In genomic region chr19:38888876-38889275, GRCh38 we compare ENCODE assay signal across 25 cellular contexts. TPM values are rescaled to one million over a fixed set of nuclear protein-coding genes. Genes with fewer than 3 reads are reported as not detected.
"Had no signal": no experiment of that assay in that cellular context is flagged by ENCODE, and none has a peak within 500 bp of the region (broad histone marks: within the 10 kb centered on the region; RNA-seq: fewer than 3 reads in every experiment).

No MANE protein-coding gene starts in this region.

- ATAC-seq: activated CD8-positive, alpha-beta memory T cell treated with anti-CD3 and anti-CD28 coated beads, Interleukin-2, amount 10 ng/mL, durations not matched to agents 7 days and 5 days; activated T-helper 17 cell treated with anti-CD3 and anti-CD28 coated beads, Interleukin-2, amount 50 U/mL, for 72 hours had no signal

- H3K4me1 ChIP-seq: Peyer's patch had no signal

- DNase-seq: activated B cell treated with CpG ODN at 0.5 μM for 24 hours; activated CD4-positive, alpha-beta T cell treated with anti-CD3 and anti-CD28 coated beads for 1 hour; activated CD4-positive, alpha-beta T cell treated with anti-CD3 and anti-CD28 coated beads, Interleukin-2, amount 10 ng/mL, durations not matched to agents 24 days and 14 days; activated CD4-positive, alpha-beta T cell treated with anti-CD3 and anti-CD28 coated beads, Interleukin-2, amount 50 U/mL, for 48 hours; activated CD8-positive, alpha-beta memory T cell treated with anti-CD3 and anti-CD28 coated beads, Interleukin-2, amount 10 ng/mL, durations not matched to agents 7 days and 5 days; activated gamma-delta T cell; activated naive CD4-positive, alpha-beta T cell treated with anti-CD3 and anti-CD28 coated beads, Interleukin-2, amount 10 ng/mL, durations not matched to agents 7 days and 5 days; activated naive CD8-positive, alpha-beta T cell treated with anti-CD3 and anti-CD28 coated beads for 36 hours; activated T-cell treated with anti-CD3 and anti-CD28 coated beads, Interleukin-2, amount 50 U/mL, for 48 hours; brain microvascular endothelial cell; MG63; MV-4-11; NCI-H1105; NCI-H1436; NCI-H187; NCI-H2081 treated with DMSO at 0.1 percent for 48 hours; NCI-H446; NCI-H524; Peyer's patch; SHP77 treated with DMSO at 0.1 percent for 48 hours; T1000 had no signal

- H3K27ac ChIP-seq: brain microvascular endothelial cell, cardiac muscle cell, KMS-11, Peyer's patch had no signal

- H3K36me3 ChIP-seq: cardiac muscle cell had no signal

- H3K9me3 ChIP-seq: MG63, Peyer's patch had no signal

- H3K4me3 ChIP-seq: cardiac muscle cell, MG63, Peyer's patch had no signal

RNA-seq across cellular contexts. Expression of gene CCER2, which starts 23.1 kb away (rescaled TPM):
- total RNA-seq: SK-MEL-5 had no signal
